Comparison of ENCODE assay signal across 14 cellular contexts in genomic region chr6:66992660-66993059, GRCh38.
DNase-seq lines count a peak whose midpoint lies in the region; ATAC-seq and TF ChIP-seq lines count a peak whose summit lies in the region.
"Had no signal": no experiment of that assay in that cellular context is flagged by ENCODE, and none has a peak within 500 bp of the region (broad histone marks: within the 10 kb centered on the region; RNA-seq: fewer than 3 reads in every experiment).

No MANE protein-coding gene starts in this region.

- H3K27ac Mint-ChIP-seq in HFFc6, result no peak overlapping the region
- no peak overlapping the region for H3K27ac Mint-ChIP-seq in WTC11
- H3K27ac Mint-ChIP-seq: CD4-positive, CD25-positive, alpha-beta regulatory T cell; H9 had no signal

- peak overlapping the region; percentile 6; the same call in 1 of the 2 replicates for H3K4me3 Mint-ChIP-seq in HFFc6
- H3K4me3 Mint-ChIP-seq in WTC11, result no peak overlapping the region
- H3K4me3 Mint-ChIP-seq: CD4-positive, CD25-positive, alpha-beta regulatory T cell; H9 had no signal

- no peaks in the 10 kb centered on the region; the same call in 1 of the 2 replicates for H3K9me3 ChIP-seq in OCI-LY3 (ENCODE audit: insufficient read depth, low read length)

- H3K27ac ChIP-seq in OCI-LY3 (ENCODE audit: low read length), result peak overlapping the region; percentile 47; the same call in 1 of the 2 replicates
- H3K27ac ChIP-seq: BLaER1 treated with 17β-estradiol and CSF1 and Interleukin-3, amounts not matched to agents 10 nM and 100 nM; HL-60 had no signal

- no peak for ATAC-seq in WTC11
- no peak for ATAC-seq in HG02840 (IDR thresholded peaks at IDR 0.05; ENCODE audit: low FRiP score, unreplicated experiment)

- no peaks in the 10 kb centered on the region for H4K20me1 ChIP-seq in OCI-LY3 (ENCODE audit: insufficient read depth, low read length)
- H4K20me1 ChIP-seq: BLaER1 treated with 17β-estradiol and CSF1 and Interleukin-3, amounts not matched to agents 10 nM and 100 nM had no signal

- DNase-seq in HFFc6 (no peak), M059J (ENCODE audit: low read depth) (peak; percentile 12), myocyte (ENCODE audit: low read depth) (peak; percentile 5), WTC11 (ENCODE audit: low spot score) (no peak), amniotic stem cell (lab: John Stamatoyannopoulos, UW) (no peak)
- DNase-seq: CD4-positive, CD25-positive, alpha-beta regulatory T cell; DMS53; GF-D8; GOT3; H9 had no signal

- peaks cover 3% of the 10 kb centered on the region for H3K36me3 ChIP-seq in OCI-LY3 (replicated peaks; ENCODE audit: low read depth, low read length)
- H3K36me3 ChIP-seq: BLaER1 treated with 17β-estradiol and CSF1 and Interleukin-3, amounts not matched to agents 10 nM and 100 nM had no signal

- no peak for TF ChIP-seq CTCF in HFFc6 (IDR thresholded peaks at IDR 0.05)
- no peak for TF ChIP-seq CTCF in OCI-LY3 (IDR thresholded peaks at IDR 0.05; ENCODE audit: low read depth, low read length)
- no peak for TF ChIP-seq CTCF in WTC11 (IDR thresholded peaks at IDR 0.05)

- H3K9me3 Mint-ChIP-seq in HFFc6 (peaks cover 16% of the 10 kb centered on the region), WTC11 (peaks cover 56% of the 10 kb centered on the region)

- H3K79me2 ChIP-seq in OCI-LY3 (ENCODE audit: low read length), result no peaks in the 10 kb centered on the region

- peak overlapping the region; percentile 24 for H2AFZ ChIP-seq in OCI-LY3 (ENCODE audit: low read depth, low read length)

- peaks cover 8% of the 10 kb centered on the region; the same call in 1 of the 2 replicates for H3K4me1 ChIP-seq in OCI-LY3 (ENCODE audit: low read length)
- H3K4me1 ChIP-seq: BLaER1 treated with 17β-estradiol and CSF1 and Interleukin-3, amounts not matched to agents 10 nM and 100 nM had no signal

- 0 out of 2 replicates have a peak overlapping the region, but pooled peaks have one; percentile 12 for H3K9ac ChIP-seq in OCI-LY3 (ENCODE audit: low read length)
- H3K9ac ChIP-seq: BLaER1 treated with 17β-estradiol and CSF1 and Interleukin-3, amounts not matched to agents 10 nM and 100 nM had no signal

- POLR2A ChIA-PET in WTC11 (lab: Charles Lee), result no interaction called here

- peak overlapping the region; percentile 62 for H3K4me2 ChIP-seq in OCI-LY3 (ENCODE audit: low read length)
- H3K4me2 ChIP-seq: BLaER1 treated with 17β-estradiol and CSF1 and Interleukin-3, amounts not matched to agents 10 nM and 100 nM had no signal

- CTCF ChIA-PET in WTC11 (lab: Charles Lee), result no interaction called here

- H3K36me3 Mint-ChIP-seq in HFFc6 (ENCODE audit: low read depth) (no peaks in the 10 kb centered on the region), WTC11 (peaks cover 38% of the 10 kb centered on the region)
- H3K36me3 Mint-ChIP-seq: CD4-positive, CD25-positive, alpha-beta regulatory T cell had no signal

- H3K27me3 Mint-ChIP-seq in HFFc6 (ENCODE audit: insufficient read depth) (no peaks in the 10 kb centered on the region), WTC11 (ENCODE audit: low read depth) (no peaks in the 10 kb centered on the region; the same call in 1 of the 2 replicates)
- H3K27me3 Mint-ChIP-seq: CD4-positive, CD25-positive, alpha-beta regulatory T cell had no signal

- peak overlapping the region; percentile 51; the same call in 1 of the 2 replicates for H3K4me3 ChIP-seq in OCI-LY3 (ENCODE audit: low read length)
- H3K4me3 ChIP-seq: BLaER1 treated with 17β-estradiol and CSF1 and Interleukin-3, amounts not matched to agents 10 nM and 100 nM had no signal

- H3K27me3 ChIP-seq in OCI-LY3 (ENCODE audit: low read depth, low read length), result no peaks in the 10 kb centered on the region
- H3K27me3 ChIP-seq: BLaER1 treated with 17β-estradiol and CSF1 and Interleukin-3, amounts not matched to agents 10 nM and 100 nM had no signal

- H3K4me1 Mint-ChIP-seq in HFFc6 (ENCODE audit: low read depth) (no peaks in the 10 kb centered on the region), WTC11 (no peaks in the 10 kb centered on the region)
- H3K4me1 Mint-ChIP-seq: CD4-positive, CD25-positive, alpha-beta regulatory T cell; H9 had no signal

TF ChIP-seq in WTC11, 78 proteins besides CTCF, POLR2A, EP300 and RAD21:
- TF ChIP-seq SMAD4 (CRISPR knock-in tag; IDR thresholded peaks at IDR 0.05) (no peak), NFYB (CRISPR knock-in tag; conservative IDR thresholded peaks at IDR 0.05; ENCODE audit: low read depth) (no peak), ZNF121 (CRISPR knock-in tag; IDR thresholded peaks at IDR 0.05) (no peak), ZSCAN18 (CRISPR knock-in tag; IDR thresholded peaks at IDR 0.05) (no peak), EMX1 (CRISPR knock-in tag; IDR thresholded peaks at IDR 0.05) (no peak), ZNF396 (CRISPR knock-in tag; IDR thresholded peaks at IDR 0.05; ENCODE audit: borderline replicate concordance) (no peak), TCF7 (CRISPR knock-in tag; IDR thresholded peaks at IDR 0.05; ENCODE audit: low read depth) (no peak), ZNF532 (CRISPR knock-in tag; IDR thresholded peaks at IDR 0.05; ENCODE audit: borderline replicate concordance) (no peak), ATF3 (CRISPR knock-in tag; conservative IDR thresholded peaks at IDR 0.05) (no peak), ZNF512 (CRISPR knock-in tag; IDR thresholded peaks at IDR 0.05; ENCODE audit: borderline replicate concordance) (no peak), ZMAT4 (CRISPR knock-in tag; IDR thresholded peaks at IDR 0.05) (no peak), PRRX2 (CRISPR knock-in tag; IDR thresholded peaks at IDR 0.05) (no peak), ZNF671 (CRISPR knock-in tag; IDR thresholded peaks at IDR 0.05) (no peak)

Comparison
In these comparisons a context has a peak if more than half of its experiments do, and no peak if none do; other contexts are left out.
1. DNase-seq: peak in M059J (single experiment) and myocyte (single experiment); none in HFFc6 (single experiment), WTC11 (single experiment) and amniotic stem cell (single experiment).